ENCODE assay signal across 1 cellular context in the genomic region with DNA sequence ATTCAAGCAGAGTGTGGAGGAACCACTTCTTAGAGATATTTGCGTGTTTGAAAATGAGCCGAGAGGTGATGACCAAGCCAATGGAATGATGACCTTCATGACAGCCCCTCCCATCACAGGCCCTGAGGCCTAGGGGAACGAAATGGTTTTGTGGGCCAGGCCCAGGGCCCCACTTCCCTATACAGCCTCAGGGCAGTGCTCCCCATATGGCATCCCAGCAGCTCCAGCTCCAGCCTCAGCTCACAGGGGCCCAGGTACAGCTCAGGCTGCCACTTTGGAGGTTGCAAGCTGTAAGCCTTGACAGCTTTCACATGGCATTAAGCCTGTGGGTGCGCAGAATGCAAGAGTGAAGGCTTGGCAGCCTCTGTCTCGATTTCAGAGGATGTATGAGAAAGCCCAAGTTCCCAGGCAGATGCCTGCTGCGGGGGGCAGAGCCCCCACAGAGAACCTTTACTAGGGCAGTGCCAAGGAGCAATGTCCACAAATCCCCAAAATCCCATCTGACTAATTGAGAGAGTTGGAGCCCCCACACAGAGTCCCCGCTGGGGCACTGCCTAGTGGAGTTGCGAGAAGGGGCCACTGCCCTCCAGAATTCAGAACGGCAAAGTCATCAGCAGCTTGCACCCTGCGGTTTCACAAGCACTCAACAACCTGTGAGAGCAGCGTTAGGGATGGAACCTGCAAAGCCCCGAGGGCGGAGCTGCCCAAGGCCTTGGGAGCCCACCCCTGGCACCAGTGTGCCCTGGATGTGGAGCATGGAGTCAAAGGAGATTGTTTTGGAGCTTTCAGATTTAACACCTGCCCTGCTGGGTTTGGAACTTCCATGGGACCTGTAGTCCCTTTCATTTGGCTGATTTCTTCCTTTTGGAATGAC.
A peak's percentile ranks its signal among the peaks of the same experiment; 100 is the strongest.
TF ChIP-seq lines count a peak whose summit lies in the region.

No MANE protein-coding gene starts in this region.

TF ChIP-seq in HepG2, 621 proteins besides CTCF, POLR2A, EP300 and RAD21:
- TF ChIP-seq ZNF263 (CRISPR knock-in tag; IDR thresholded peaks at IDR 0.05): 0 out of 2 replicates have a peak, but pooled peaks have one; percentile 20
- TF ChIP-seq, protein P1, sequence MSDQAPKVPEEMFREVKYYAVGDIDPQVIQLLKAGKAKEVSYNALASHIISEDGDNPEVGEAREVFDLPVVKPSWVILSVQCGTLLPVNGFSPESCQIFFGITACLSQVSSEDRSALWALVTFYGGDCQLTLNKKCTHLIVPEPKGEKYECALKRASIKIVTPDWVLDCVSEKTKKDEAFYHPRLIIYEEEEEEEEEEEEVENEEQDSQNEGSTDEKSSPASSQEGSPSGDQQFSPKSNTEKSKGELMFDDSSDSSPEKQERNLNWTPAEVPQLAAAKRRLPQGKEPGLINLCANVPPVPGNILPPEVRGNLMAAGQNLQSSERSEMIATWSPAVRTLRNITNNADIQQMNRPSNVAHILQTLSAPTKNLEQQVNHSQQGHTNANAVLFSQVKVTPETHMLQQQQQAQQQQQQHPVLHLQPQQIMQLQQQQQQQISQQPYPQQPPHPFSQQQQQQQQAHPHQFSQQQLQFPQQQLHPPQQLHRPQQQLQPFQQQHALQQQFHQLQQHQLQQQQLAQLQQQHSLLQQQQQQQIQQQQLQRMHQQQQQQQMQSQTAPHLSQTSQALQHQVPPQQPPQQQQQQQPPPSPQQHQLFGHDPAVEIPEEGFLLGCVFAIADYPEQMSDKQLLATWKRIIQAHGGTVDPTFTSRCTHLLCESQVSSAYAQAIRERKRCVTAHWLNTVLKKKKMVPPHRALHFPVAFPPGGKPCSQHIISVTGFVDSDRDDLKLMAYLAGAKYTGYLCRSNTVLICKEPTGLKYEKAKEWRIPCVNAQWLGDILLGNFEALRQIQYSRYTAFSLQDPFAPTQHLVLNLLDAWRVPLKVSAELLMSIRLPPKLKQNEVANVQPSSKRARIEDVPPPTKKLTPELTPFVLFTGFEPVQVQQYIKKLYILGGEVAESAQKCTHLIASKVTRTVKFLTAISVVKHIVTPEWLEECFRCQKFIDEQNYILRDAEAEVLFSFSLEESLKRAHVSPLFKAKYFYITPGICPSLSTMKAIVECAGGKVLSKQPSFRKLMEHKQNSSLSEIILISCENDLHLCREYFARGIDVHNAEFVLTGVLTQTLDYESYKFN (CRISPR knock-in tag; conservative IDR thresholded peaks at IDR 0.05): no peak
- TF ChIP-seq ZNF138 (CRISPR knock-in tag; IDR thresholded peaks at IDR 0.05; ENCODE audit: low read depth): no peak
